Comparison of ENCODE assay signal across 21 cellular contexts in the genomic region with DNA sequence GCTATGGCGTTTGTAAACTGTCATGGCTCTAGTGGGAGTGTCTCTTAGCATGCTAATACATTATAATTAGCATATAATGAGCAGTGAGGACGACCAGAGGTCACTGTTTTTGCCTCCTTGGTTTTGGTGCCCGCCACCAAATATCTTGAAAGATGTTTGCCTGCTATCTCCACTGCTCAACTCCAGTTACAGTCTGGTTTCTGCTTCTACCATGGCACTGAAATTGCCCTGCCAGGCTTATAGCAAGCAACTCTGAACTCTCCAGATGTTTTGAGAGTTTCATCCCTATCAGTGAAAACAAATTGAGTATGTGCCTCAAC.
DNase-seq lines count a peak whose midpoint lies in the region; ATAC-seq, FAIRE-seq and TF ChIP-seq lines count a peak whose summit lies in the region.
"Had no signal": no experiment of that assay in that cellular context is flagged by ENCODE, and none has a peak within 500 bp of the region (broad histone marks: within the 10 kb centered on the region; RNA-seq: fewer than 3 reads in every experiment).

No MANE protein-coding gene starts in this region.

- peaks cover 16% of the 10 kb centered on the region for H3K9me3 Mint-ChIP-seq in HFFc6
- peaks cover 10% of the 10 kb centered on the region for H3K9me3 Mint-ChIP-seq in activated CD4-positive, alpha-beta T cell treated with anti-CD3 and anti-CD28 coated beads for 36 hours (ENCODE audit: low read depth)

- H3K4me1 Mint-ChIP-seq in HFFc6 (ENCODE audit: low read depth), result peaks cover 47% of the 10 kb centered on the region
- H3K4me1 Mint-ChIP-seq in activated CD4-positive, alpha-beta T cell treated with anti-CD3 and anti-CD28 coated beads for 36 hours, result peaks cover 10% of the 10 kb centered on the region

- peaks cover 14% of the 10 kb centered on the region for H3K4me1 ChIP-seq in A673 (ENCODE audit: insufficient read depth, low read length, poor library complexity, severe bottlenecking)
- peaks cover 0 to 12% of the 10 kb centered on the region in 2 donors for H3K4me1 ChIP-seq in neuronal stem cell (ENCODE audit: control insufficient read depth in 2 of 2, insufficient read depth in 1 of 2, low read depth in 1 of 2, low read length in 2 of 2)

- H4K8ac ChIP-seq in neuronal stem cell (ENCODE audit: low read depth, low read length), result no peak overlapping the region

- no peak overlapping the region for H3K9ac ChIP-seq in neuronal stem cell (ENCODE audit: low read depth, low read length, poor library complexity)

- peak overlapping the region; percentile 80 for H3K27ac ChIP-seq in A673 (ENCODE audit: low read depth, low read length, poor library complexity, severe bottlenecking)
- H3K27ac ChIP-seq in brain microvascular endothelial cell, result peak overlapping the region; percentile 98
- H3K27ac ChIP-seq in neuronal stem cell (replicated peaks; ENCODE audit: low read length), result no peak overlapping the region
- H3K27ac ChIP-seq: vagina had no signal

- H3K4ac ChIP-seq in neuronal stem cell (ENCODE audit: low read length), result no peak overlapping the region

- no peak for ATAC-seq in activated CD4-positive, alpha-beta T cell treated with anti-CD3 and anti-CD28 coated beads for 36 hours

- TF ChIP-seq CTCF in A673 (conservative IDR thresholded peaks at IDR 0.05; ENCODE audit: low read depth, low read length) (no peak), HFFc6 (IDR thresholded peaks at IDR 0.05) (no peak), brain microvascular endothelial cell (IDR thresholded peaks at IDR 0.05; ENCODE audit: low read depth, low read length, missing control alignments) (no peak), D721Med (IDR thresholded peaks at IDR 0.05; ENCODE audit: insufficient read depth, missing control alignments) (no peak)

- H3K18ac ChIP-seq in neuronal stem cell (ENCODE audit: low read length), result no peak overlapping the region

- no peak overlapping the region for H2BK12ac ChIP-seq in neuronal stem cell (ENCODE audit: low read length)

- no peaks in the 10 kb centered on the region for H3K79me1 ChIP-seq in neuronal stem cell (ENCODE audit: low read depth, low read length)

- no peak overlapping the region for H2BK120ac ChIP-seq in neuronal stem cell (ENCODE audit: low read depth, low read length)

- H3K23ac ChIP-seq in neuronal stem cell (ENCODE audit: low read depth, low read length, poor library complexity), result no peak overlapping the region

- H2AFZ ChIP-seq in neuronal stem cell (ENCODE audit: low read length), result peak overlapping the region; percentile 28

- H3K4me3 Mint-ChIP-seq in HFFc6, result no peak overlapping the region
- H3K4me3 Mint-ChIP-seq in activated CD4-positive, alpha-beta T cell treated with anti-CD3 and anti-CD28 coated beads for 36 hours, result no peak overlapping the region
- H3K4me3 Mint-ChIP-seq: activated naive CD4-positive, alpha-beta T cell treated with anti-CD3 and anti-CD28 coated beads, Interleukin-2, amount 50 U/mL, for 24 hours; CD4-positive, CD25-positive, alpha-beta regulatory T cell; H9 had no signal

- H3K14ac ChIP-seq in neuronal stem cell (ENCODE audit: low read length), result no peak overlapping the region

- CTCF ChIA-PET in A673 (lab: Charles Lee), result no interaction called here
- CTCF ChIA-PET in activated CD4-positive, alpha-beta T cell treated with anti-CD3 and anti-CD28 coated beads for 36 hours (lab: Charles Lee), result no interaction called here

- H3K4me2 ChIP-seq in neuronal stem cell (ENCODE audit: insufficient read depth, low read length, poor library complexity, severe bottlenecking), result no peak overlapping the region

- no peak overlapping the region for H2BK5ac ChIP-seq in neuronal stem cell (ENCODE audit: low read length)

- H3K27me3 ChIP-seq in A673 (replicated peaks; ENCODE audit: insufficient read depth, low read depth, low read length, poor library complexity) (no peaks in the 10 kb centered on the region), brain microvascular endothelial cell (replicated peaks) (no peaks in the 10 kb centered on the region), neuronal stem cell (ENCODE audit: control insufficient read depth in 3 of 3, insufficient read depth in 3 of 3, low read depth in 1 of 3, low read length in 3 of 3) (no peaks in the 10 kb centered on the region)
- H3K27me3 ChIP-seq: vagina had no signal

- H3K36me3 ChIP-seq in A673 (ENCODE audit: insufficient read depth, low read length, poor library complexity, severe bottlenecking), result no peaks in the 10 kb centered on the region
- H3K36me3 ChIP-seq in brain microvascular endothelial cell (replicated peaks), result no peaks in the 10 kb centered on the region
- H3K36me3 ChIP-seq in neuronal stem cell (replicated peaks in 1 of 2; ENCODE audit: control insufficient read depth in 2 of 2, insufficient read depth in 2 of 2, low read length in 2 of 2), result no peaks in the 10 kb centered on the region
- H3K36me3 ChIP-seq: vagina had no signal

- no peak overlapping the region for H2AK5ac ChIP-seq in neuronal stem cell (ENCODE audit: low read depth, low read length)

- peaks cover 28% of the 10 kb centered on the region for H3K36me3 Mint-ChIP-seq in HFFc6 (ENCODE audit: low read depth)
- peaks cover 7% of the 10 kb centered on the region for H3K36me3 Mint-ChIP-seq in activated CD4-positive, alpha-beta T cell treated with anti-CD3 and anti-CD28 coated beads for 36 hours (ENCODE audit: low read depth)
- H3K36me3 Mint-ChIP-seq: CD4-positive, CD25-positive, alpha-beta regulatory T cell had no signal

- no peak for FAIRE-seq in D721Med (lab: Jason Lieb, UNC)
- FAIRE-seq: colon, GM12892 had no signal

- in situ Hi-C loops in brain microvascular endothelial cell (cut with HindIII; ENCODE audit: low pct_ligation_motif_present, low sequenced_read_pairs), result no loop called here

- H3K27ac Mint-ChIP-seq in HFFc6, result peak overlapping the region; percentile 90; the same call in 1 of the 2 replicates
- H3K27ac Mint-ChIP-seq in activated CD4-positive, alpha-beta T cell treated with anti-CD3 and anti-CD28 coated beads for 36 hours, result no peak overlapping the region
- H3K27ac Mint-ChIP-seq: activated naive CD4-positive, alpha-beta T cell treated with anti-CD3 and anti-CD28 coated beads, Interleukin-2, amount 50 U/mL, for 24 hours; CD4-positive, CD25-positive, alpha-beta regulatory T cell had no signal

- POLR2A ChIA-PET in A673 (lab: Charles Lee; ENCODE audit: low non-redundant PET), result no interaction called here
- POLR2A ChIA-PET in activated CD4-positive, alpha-beta T cell treated with anti-CD3 and anti-CD28 coated beads for 36 hours (lab: Charles Lee), result no interaction called here

- DNase-seq in A673 (ENCODE audit: low spot score), result no peak
- no peak for DNase-seq in HFFc6
- DNase-seq in brain microvascular endothelial cell, result no peak
- DNase-seq in neuronal stem cell (ENCODE audit: low spot score), result no peak
- DNase-seq in NCI-H2171 treated with DMSO at 0.1 percent for 48 hours (lab: John Stamatoyannopoulos, UW), result no peak
- DNase-seq in activated CD4-positive, alpha-beta T cell treated with anti-CD3 and anti-CD28 coated beads for 36 hours, result no peak
- DNase-seq in D721Med (ENCODE audit: insufficient read length, low spot score), result no peak
- no peak for DNase-seq in ureter (ENCODE audit: low spot score)
- DNase-seq: activated CD4-positive, CD25-positive, alpha-beta regulatory T cell treated with anti-CD3 and anti-CD28 coated beads, Interleukin-2, amount 50 U/mL, for 72 hours; activated CD8-positive, alpha-beta memory T cell treated with anti-CD3 and anti-CD28 coated beads for 24 hours; activated T-cell treated with anti-CD3 and anti-CD28 coated beads, Interleukin-2, amount 50 U/mL, for 48 hours; DMS53; glutamatergic neuron; H9; NCI-H1436; NCI-H524 treated with DMSO at 0.1 percent for 48 hours had no signal

- H3K9me3 ChIP-seq in A673 (ENCODE audit: low read depth, low read length, poor library complexity, severe bottlenecking), result peaks cover 14% of the 10 kb centered on the region
- peaks cover 3 to 11% of the 10 kb centered on the region in 2 donors for H3K9me3 ChIP-seq in neuronal stem cell (replicated peaks in 1 of 2; ENCODE audit: control insufficient read depth in 2 of 2, insufficient read depth in 1 of 2, low read depth in 1 of 2, low read length in 2 of 2)
- H3K9me3 ChIP-seq: vagina had no signal

- no peaks in the 10 kb centered on the region; the same call in 1 of the 2 replicates for H3K27me3 Mint-ChIP-seq in HFFc6 (ENCODE audit: insufficient read depth)
- H3K27me3 Mint-ChIP-seq in activated CD4-positive, alpha-beta T cell treated with anti-CD3 and anti-CD28 coated beads for 36 hours, result no peaks in the 10 kb centered on the region

- BruUV-seq in A673 (replicated peaks; lab: Mats Ljungman, UMichigan), result no TSS peak

- intact Hi-C loops in A673 (cut with micrococcal nuclease; ENCODE audit: unreplicated experiment), result no loop called here
- intact Hi-C loops in activated CD4-positive, alpha-beta T cell treated with anti-CD3 and anti-CD28 coated beads for 36 hours (cut with DNase I, micrococcal nuclease), result loop anchor here in 1 of 2 experiments (10.0 kb wide), 1 partner anchor 292 kb away; no protein-coding TSS in a partner anchor

- H2BK15ac ChIP-seq in neuronal stem cell (ENCODE audit: low read length), result no peak overlapping the region

- no CpG with 5 or more reads among the region's 3 CpGs for WGBS in neuronal stem cell (ENCODE audit: extremely low coverage in 2 of 2, insufficient read length in 2 of 2, insufficient replicate concordance in 1 of 2), 2 donors

- H4K91ac ChIP-seq in neuronal stem cell (ENCODE audit: low read depth, low read length, poor library complexity), result no peak overlapping the region

- no peak overlapping the region for H3K4me3 ChIP-seq in A673 (ENCODE audit: low read depth, low read length, poor library complexity, severe bottlenecking)
- no peak overlapping the region for H3K4me3 ChIP-seq in brain microvascular endothelial cell (ENCODE audit: low read depth, low read length)
- H3K4me3 ChIP-seq in neuronal stem cell (ENCODE audit: low read length in 2 of 2), result no peak overlapping the region
- H3K4me3 ChIP-seq: vagina had no signal
